In the genomic region with DNA sequence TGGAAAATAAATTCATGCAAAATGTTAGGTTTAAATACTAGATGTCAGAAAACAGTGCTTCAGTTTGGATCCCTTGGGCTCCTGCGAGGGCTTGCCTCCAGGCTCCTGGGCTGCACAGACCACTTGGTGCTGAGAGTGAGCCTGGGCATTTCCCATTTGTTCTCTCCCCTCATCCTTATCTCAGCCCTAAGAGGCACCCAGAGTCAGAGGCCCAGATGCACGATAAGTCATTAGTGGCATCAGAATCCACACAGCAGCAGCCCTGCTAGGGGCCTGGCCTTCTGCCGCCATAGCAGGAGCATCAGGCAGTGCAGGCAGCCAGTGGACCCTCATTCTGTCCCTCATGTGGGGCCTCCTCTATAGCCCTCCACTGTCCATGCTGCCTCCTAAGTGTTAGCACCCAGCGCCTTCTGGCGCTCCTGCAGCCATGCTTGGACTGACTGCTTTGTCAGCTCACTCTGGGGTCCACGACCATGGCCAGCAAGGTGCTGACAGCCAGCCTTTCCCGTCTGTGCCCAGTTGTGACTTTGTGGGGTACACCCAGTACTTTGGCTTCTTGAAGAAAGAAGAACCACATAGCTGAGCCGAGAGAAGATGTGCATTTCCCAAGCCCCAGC, we compare ENCODE assay signal across 19 cellular contexts.
A peak's percentile ranks its signal among the peaks of the same experiment; 100 is the strongest.
DNase-seq lines count a peak whose midpoint lies in the region; ATAC-seq and TF ChIP-seq lines count a peak whose summit lies in the region.
"Had no signal": no experiment of that assay in that cellular context is flagged by ENCODE, and none has a peak within 500 bp of the region (broad histone marks: within the 10 kb centered on the region; RNA-seq: fewer than 3 reads in every experiment).

No MANE protein-coding gene starts in this region.

- H3K27ac Mint-ChIP-seq in glutamatergic neuron (ENCODE audit: unreplicated experiment), result no peak overlapping the region
- H3K27ac Mint-ChIP-seq: CD4-positive, CD25-positive, alpha-beta regulatory T cell; HFFc6; IgD-negative memory B cell had no signal

- no peak overlapping the region for H3K23ac ChIP-seq in neuronal stem cell (ENCODE audit: low read depth, low read length, poor library complexity)

- ATAC-seq in Right ventricle myocardium inferior, result peak; percentile 16
- ATAC-seq in GM18907 (IDR thresholded peaks at IDR 0.05; ENCODE audit: unreplicated experiment), result no peak
- ATAC-seq: A549, HCT116, HepG2 had no signal

- TF ChIP-seq CTCF in left ventricle myocardium inferior (IDR thresholded peaks at IDR 0.05; ENCODE audit: borderline replicate concordance) (no peak), glutamatergic neuron (IDR thresholded peaks at IDR 0.05; ENCODE audit: partially characterized antibody, unreplicated experiment) (no peak)

- peaks cover 71% of the 10 kb centered on the region for H3K27me3 ChIP-seq in left ventricle myocardium inferior (ENCODE audit: low read depth)
- no peaks in the 10 kb centered on the region for H3K27me3 ChIP-seq in neuronal stem cell (ENCODE audit: control insufficient read depth in 3 of 3, insufficient read depth in 3 of 3, low read depth in 1 of 3, low read length in 3 of 3)

- H3K9me3 ChIP-seq in left ventricle myocardium inferior (replicated peaks) (no peaks in the 10 kb centered on the region), neuronal stem cell (replicated peaks in 1 of 2; ENCODE audit: control insufficient read depth in 2 of 2, insufficient read depth in 1 of 2, low read depth in 1 of 2, low read length in 2 of 2) (no peaks in the 10 kb centered on the region)
- H3K9me3 ChIP-seq: A549, Caco-2 had no signal

- H3K4me2 ChIP-seq in neuronal stem cell (ENCODE audit: insufficient read depth, low read length, poor library complexity, severe bottlenecking), result no peak overlapping the region
- H3K4me2 ChIP-seq: A549 had no signal

- no peak overlapping the region for H2BK120ac ChIP-seq in neuronal stem cell (ENCODE audit: low read depth, low read length)

- in situ Hi-C loops in ACHN (cut with HindIII; ENCODE audit: low pct_ligation_motif_present, low pct_unique_long_range_greater_than_20kb, low sequenced_read_pairs), result no loop called here

- peak overlapping the region; percentile 58 for H2BK5ac ChIP-seq in neuronal stem cell (ENCODE audit: low read length)

- H3K18ac ChIP-seq in neuronal stem cell (ENCODE audit: low read length), result no peak overlapping the region

- H3K4me3 Mint-ChIP-seq in glutamatergic neuron (ENCODE audit: unreplicated experiment), result peak overlapping the region; percentile 45
- H3K4me3 Mint-ChIP-seq: CD4-positive, CD25-positive, alpha-beta regulatory T cell; HFFc6; IgD-negative memory B cell had no signal

- H2BK12ac ChIP-seq in neuronal stem cell (ENCODE audit: low read length), result no peak overlapping the region

- no peaks in the 10 kb centered on the region for H3K36me3 Mint-ChIP-seq in glutamatergic neuron (ENCODE audit: unreplicated experiment)
- H3K36me3 Mint-ChIP-seq: CD4-positive, CD25-positive, alpha-beta regulatory T cell; IgD-negative memory B cell had no signal

- no CpG with 5 or more reads among the region's 8 CpGs for WGBS in neuronal stem cell (ENCODE audit: extremely low coverage in 2 of 2, insufficient read length in 2 of 2, insufficient replicate concordance in 1 of 2), 2 donors

- H3K36me3 ChIP-seq in left ventricle myocardium inferior, result no peaks in the 10 kb centered on the region
- no peaks in the 10 kb centered on the region for H3K36me3 ChIP-seq in neuronal stem cell (replicated peaks in 1 of 2; ENCODE audit: control insufficient read depth in 2 of 2, insufficient read depth in 2 of 2, low read length in 2 of 2)

- H3K27ac ChIP-seq in left ventricle myocardium inferior (replicated peaks) (no peak overlapping the region), neuronal stem cell (replicated peaks; ENCODE audit: low read length) (no peak overlapping the region)
- H3K27ac ChIP-seq: 22Rv1, A549 had no signal

- H3K79me1 ChIP-seq in neuronal stem cell (ENCODE audit: low read depth, low read length), result no peaks in the 10 kb centered on the region

- H3K4me3 ChIP-seq in left ventricle myocardium inferior (no peak overlapping the region), neuronal stem cell (ENCODE audit: low read length in 2 of 2) (no peak overlapping the region)
- H3K4me3 ChIP-seq: A549 had no signal

- no peak overlapping the region for H3K4ac ChIP-seq in neuronal stem cell (ENCODE audit: low read length)

- no peak overlapping the region for H4K91ac ChIP-seq in neuronal stem cell (ENCODE audit: low read depth, low read length, poor library complexity)

- no peak overlapping the region for H3K14ac ChIP-seq in neuronal stem cell (ENCODE audit: low read length)

- peaks cover 28% of the 10 kb centered on the region for H3K4me1 Mint-ChIP-seq in glutamatergic neuron (ENCODE audit: low read depth, unreplicated experiment)
- H3K4me1 Mint-ChIP-seq: CD4-positive, CD25-positive, alpha-beta regulatory T cell; IgD-negative memory B cell had no signal

- H3K27me3 Mint-ChIP-seq in glutamatergic neuron (ENCODE audit: unreplicated experiment), result peaks cover under 1% of the 10 kb centered on the region
- H3K27me3 Mint-ChIP-seq: CD4-positive, CD25-positive, alpha-beta regulatory T cell had no signal

- H3K4me1 ChIP-seq in left ventricle myocardium inferior (no peaks in the 10 kb centered on the region), neuronal stem cell (ENCODE audit: control insufficient read depth in 2 of 2, insufficient read depth in 1 of 2, low read depth in 1 of 2, low read length in 2 of 2) (no peaks in the 10 kb centered on the region)
- H3K4me1 ChIP-seq: A549, Caco-2 had no signal

- DNase-seq in NCI-H1694 treated with DMSO at 0.1 percent for 48 hours (lab: John Stamatoyannopoulos, UW) (peak; percentile 72), NCI-H1694 (lab: John Stamatoyannopoulos, UW) (no peak), Right ventricle myocardium inferior (ENCODE audit: missing footprints) (no peak), left ventricle myocardium inferior (no peak), glutamatergic neuron (no peak), neuronal stem cell (ENCODE audit: low spot score) (no peak), ACHN (no peak)
- DNase-seq: C1 segment of cervical spinal cord; Caco-2; CD4-positive, CD25-positive, alpha-beta regulatory T cell; GOT3; H7; HFFc6 had no signal

- H4K8ac ChIP-seq in neuronal stem cell (ENCODE audit: low read depth, low read length), result no peak overlapping the region

- intact Hi-C loops in Right ventricle myocardium inferior (cut with DNase I), result no loop called here
- intact Hi-C loops in left ventricle myocardium inferior (cut with micrococcal nuclease), result no loop called here

- H3K9ac ChIP-seq in neuronal stem cell (ENCODE audit: low read depth, low read length, poor library complexity), result no peak overlapping the region

- H2BK15ac ChIP-seq in neuronal stem cell (ENCODE audit: low read length), result no peak overlapping the region

- peaks cover 5% of the 10 kb centered on the region for H3K9me3 Mint-ChIP-seq in glutamatergic neuron (ENCODE audit: unreplicated experiment)
- H3K9me3 Mint-ChIP-seq: IgD-negative memory B cell had no signal

- H2AK5ac ChIP-seq in neuronal stem cell (ENCODE audit: low read depth, low read length), result no peak overlapping the region

- no peak overlapping the region for H2AFZ ChIP-seq in neuronal stem cell (ENCODE audit: low read length)
